In the genomic region with DNA sequence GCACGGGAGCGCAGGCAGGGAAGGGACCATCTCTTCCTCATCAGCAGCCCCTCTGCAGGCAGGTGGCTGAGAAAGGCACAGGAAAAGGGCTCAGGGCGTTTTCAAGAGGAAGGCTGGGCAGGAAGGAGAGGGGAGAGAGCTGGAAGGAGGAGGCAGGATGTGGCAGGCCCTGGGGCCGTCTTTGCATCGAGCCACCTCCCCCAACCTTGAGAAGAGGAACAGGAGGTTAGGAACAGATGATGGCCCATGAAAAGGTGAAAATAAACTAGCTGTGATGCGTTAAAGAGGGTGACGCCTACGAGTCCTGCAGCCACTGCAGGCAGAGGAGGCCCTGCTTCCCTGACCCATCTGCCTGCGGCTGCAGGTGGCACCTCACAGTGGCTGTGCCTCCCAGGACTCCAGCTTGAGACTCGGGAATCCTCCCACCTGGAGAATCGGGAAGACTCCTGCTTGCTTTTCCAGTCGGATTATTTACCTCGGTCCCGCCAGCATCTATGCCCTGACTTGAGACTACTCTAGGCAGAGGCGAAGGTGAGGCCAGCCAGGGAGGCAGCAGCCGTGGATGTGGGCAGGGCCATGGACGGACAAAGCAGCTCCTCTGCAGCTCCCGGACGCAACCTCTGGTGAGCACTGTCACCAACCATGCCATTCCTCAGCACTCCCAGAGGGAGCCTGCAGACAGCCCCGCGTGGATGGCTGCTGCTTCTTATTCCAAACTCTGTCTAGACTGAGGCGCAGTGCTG, we compare ENCODE assay signal across 9 cellular contexts. TPM values are rescaled to one million over a fixed set of nuclear protein-coding genes. Genes with fewer than 3 reads are reported as not detected.
DNase-seq lines count a peak whose midpoint lies in the region; ATAC-seq, FAIRE-seq and TF ChIP-seq lines count a peak whose summit lies in the region.
"Had no signal": no experiment of that assay in that cellular context is flagged by ENCODE, and none has a peak within 500 bp of the region (broad histone marks: within the 10 kb centered on the region; RNA-seq: fewer than 3 reads in every experiment).

No MANE protein-coding gene starts in this region.

- H3K4me1 ChIP-seq in CD8-positive, alpha-beta memory T cell (ENCODE audit: insufficient read depth, low read length) = peaks cover 20% of the 10 kb centered on the region
- no peaks in the 10 kb centered on the region for H3K4me1 ChIP-seq in IMR-90 (ENCODE audit: control insufficient read depth, insufficient read depth, low read length)

- no peak overlapping the region for H4K5ac ChIP-seq in IMR-90 (ENCODE audit: low read depth, low read length)

- no peak overlapping the region for H3K4me2 ChIP-seq in IMR-90 (ENCODE audit: low read depth, low read length)

- dilution Hi-C loops in IMR-90 (cut with HindIII; ENCODE audit: low sequenced_read_pairs, unreplicated experiment) = no loop called here

- H3K14ac ChIP-seq in IMR-90 (replicated peaks; ENCODE audit: low read depth, low read length) = no peak overlapping the region

- H3K27me3 Mint-ChIP-seq in CD8-positive, alpha-beta memory T cell = no peaks in the 10 kb centered on the region
- H3K27me3 Mint-ChIP-seq in central memory CD8-positive, alpha-beta T cell = no peaks in the 10 kb centered on the region

- no peak overlapping the region for H3K27ac ChIP-seq in CD8-positive, alpha-beta memory T cell (ENCODE audit: low read depth, low read length)
- H3K27ac ChIP-seq in IMR-90 (ENCODE audit: insufficient read depth, low read length) = no peak overlapping the region

- no peak overlapping the region for H2BK5ac ChIP-seq in IMR-90 (ENCODE audit: low read depth, low read length, poor library complexity, severe bottlenecking)

- no peak overlapping the region for H3K23ac ChIP-seq in IMR-90 (ENCODE audit: low read depth, low read length)

- no peak overlapping the region for H3K9ac ChIP-seq in IMR-90 (ENCODE audit: low read depth, low read length)

- in situ Hi-C loops in IMR-90 (cut with MboI; ENCODE audit: low sequenced_read_pairs) = no loop called here

- no peak overlapping the region for H2BK15ac ChIP-seq in IMR-90 (ENCODE audit: low read depth, low read length)

- H3K9me3 ChIP-seq in CD8-positive, alpha-beta memory T cell (ENCODE audit: low read length) = no peaks in the 10 kb centered on the region
- no peaks in the 10 kb centered on the region for H3K9me3 ChIP-seq in IMR-90 (ENCODE audit: control insufficient read depth, insufficient read depth, low read length)

- BruUV-seq in IMR-90 (replicated peaks; lab: Mats Ljungman, UMichigan) = no TSS peak

- H3K4me3 Mint-ChIP-seq in CD8-positive, alpha-beta memory T cell = peak overlapping the region in 6 of 7 donors; percentile 21 to 68 (median 52)
- H3K4me3 Mint-ChIP-seq in central memory CD8-positive, alpha-beta T cell = peak overlapping the region; percentile 42
- H3K4me3 Mint-ChIP-seq: neural crest cell had no signal

- peak overlapping the region in 7 of 8 donors; percentile 27 to 90 (median 61) for H3K27ac Mint-ChIP-seq in CD8-positive, alpha-beta memory T cell
- peak overlapping the region; percentile 92 for H3K27ac Mint-ChIP-seq in central memory CD8-positive, alpha-beta T cell (ENCODE audit: low read depth)

- TF ChIP-seq CTCF in GM20000 (IDR thresholded peaks at IDR 0.05; ENCODE audit: extremely low read depth, missing control alignments) = no peak
- TF ChIP-seq CTCF in IMR-90 (conservative IDR thresholded peaks at IDR 0.05; ENCODE audit: low read depth, low read length) = no peak

- TF ChIP-seq POLR2A in IMR-90 (IDR thresholded peaks at IDR 0.05; ENCODE audit: low read depth, low read length) = no peak

- H2BK20ac ChIP-seq in IMR-90 (ENCODE audit: low read depth, low read length) = no peak overlapping the region

- no peaks in the 10 kb centered on the region for H3K36me3 ChIP-seq in CD8-positive, alpha-beta memory T cell (ENCODE audit: insufficient read depth, low read length)
- no peaks in the 10 kb centered on the region for H3K36me3 ChIP-seq in IMR-90 (ENCODE audit: control insufficient read depth, insufficient read depth, low read length)

- no peak for TF ChIP-seq RAD21 in IMR-90 (IDR thresholded peaks at IDR 0.05; ENCODE audit: low read length)

- POLR2A ChIA-PET in CD8-positive, alpha-beta memory T cell (lab: Charles Lee) = no interaction called here
- POLR2A ChIA-PET in IMR-90 (lab: Charles Lee; ENCODE audit: unreplicated experiment) = no interaction called here

- H3K4ac ChIP-seq in IMR-90 (ENCODE audit: low read depth, low read length) = no peak overlapping the region

- ATAC-seq in IMR-90 (ENCODE audit: low read depth) (no peak), GM18861 (IDR thresholded peaks at IDR 0.05; ENCODE audit: unreplicated experiment) (no peak)
- ATAC-seq in central memory CD8-positive, alpha-beta T cell (replicated peaks; ENCODE audit: extremely low read depth, poor library complexity, severe bottlenecking) = no peak

- CTCF ChIA-PET in CD8-positive, alpha-beta memory T cell (lab: Charles Lee) = no interaction called here
- CTCF ChIA-PET in IMR-90 (lab: Yijun Ruan, JAX) = interaction anchor here (0.7 kb wide), 1 partner anchor 9 kb away, joined by 3 read pairs; no protein-coding TSS in a partner anchor

- FAIRE-seq in HTR-8/SVneo (lab: Jason Lieb, UNC) = no peak

- H3K4me3 ChIP-seq in CD8-positive, alpha-beta memory T cell (ENCODE audit: low read length) = peak overlapping the region; percentile 29
- H3K4me3 ChIP-seq in IMR-90 (ENCODE audit: insufficient read depth, low read depth, low read length) = no peak overlapping the region

- H2AFZ ChIP-seq in IMR-90 (replicated peaks; ENCODE audit: low read length, poor library complexity) = no peak overlapping the region

- H4K91ac ChIP-seq in IMR-90 (ENCODE audit: insufficient read depth, low read depth, low read length) = no peak overlapping the region

- no peaks in the 10 kb centered on the region for H3K79me1 ChIP-seq in IMR-90 (ENCODE audit: low read depth in 1 of 2, low read length in 2 of 2)

- no peaks in the 10 kb centered on the region for H3K9me3 Mint-ChIP-seq in CD8-positive, alpha-beta memory T cell
- H3K9me3 Mint-ChIP-seq in central memory CD8-positive, alpha-beta T cell = no peaks in the 10 kb centered on the region
- H3K9me3 Mint-ChIP-seq: neural crest cell had no signal

- intact Hi-C loops in IMR-90 (cut with micrococcal nuclease) = no loop called here

- 61% methylated on average over 7 of the region's 22 CpGs; no CpG with 5 or more reads in 1 of the 2 experiments for WGBS in IMR-90 (ENCODE audit: extremely low coverage in 2 of 2, insufficient read length in 1 of 2), 2 experiments

- DNase-seq in CD8-positive, alpha-beta memory T cell = peak in 2 of 5 donors; percentile 7 to 34
- DNase-seq in GM20000 (ENCODE audit: low spot score) (peak; percentile 23), IMR-90 (no peak), DMS53 treated with DMSO at 0.1 percent for 48 hours (lab: John Stamatoyannopoulos, UW; ENCODE audit: unreplicated experiment) (no peak), HTR-8/SVneo (ENCODE audit: insufficient read length, low spot score) (no peak), HT-29 (ENCODE audit: low spot score) (no peak)
- no peak for DNase-seq in central memory CD8-positive, alpha-beta T cell (ENCODE audit: low spot score in 2 of 2)

- no peak overlapping the region for H3K56ac ChIP-seq in IMR-90 (ENCODE audit: extremely low read depth, insufficient read depth, low read length)

- H3K4me1 Mint-ChIP-seq in CD8-positive, alpha-beta memory T cell = peaks cover 10 to 13% (median 11%) of the 10 kb centered on the region in 3 donors
- H3K4me1 Mint-ChIP-seq in central memory CD8-positive, alpha-beta T cell = peaks cover 12% of the 10 kb centered on the region

- peaks cover 9 to 32% (median 18%) of the 10 kb centered on the region in 3 donors for H3K36me3 Mint-ChIP-seq in CD8-positive, alpha-beta memory T cell
- peaks cover 6% of the 10 kb centered on the region for H3K36me3 Mint-ChIP-seq in central memory CD8-positive, alpha-beta T cell (ENCODE audit: insufficient read depth)

- 0 out of 2 replicates have a peak, but pooled peaks cover under 1% of the 10 kb centered on the region for H3K9me1 ChIP-seq in IMR-90 (ENCODE audit: insufficient read depth, low read length)

- H3K18ac ChIP-seq in IMR-90 (ENCODE audit: low read depth, low read length) = no peak overlapping the region

- H4K20me1 ChIP-seq in IMR-90 (ENCODE audit: insufficient read depth, low read length) = no peaks in the 10 kb centered on the region

- H2AK9ac ChIP-seq in IMR-90 (replicated peaks; ENCODE audit: low read depth, low read length, poor library complexity) = peak overlapping the region; percentile 44

- no peak overlapping the region for H2AK5ac ChIP-seq in IMR-90 (ENCODE audit: low read depth, low read length)

- H3K27me3 ChIP-seq in CD8-positive, alpha-beta memory T cell (ENCODE audit: insufficient read depth, low read length, poor library complexity, severe bottlenecking) = no peaks in the 10 kb centered on the region
- no peaks in the 10 kb centered on the region for H3K27me3 ChIP-seq in IMR-90 (ENCODE audit: control insufficient read depth, insufficient read depth, low read length)

- no peak overlapping the region for H2BK120ac ChIP-seq in IMR-90 (ENCODE audit: low read depth, low read length)

- H4K8ac ChIP-seq in IMR-90 (ENCODE audit: low read depth in 2 of 2, low read length in 2 of 2) = no peak overlapping the region

TF ChIP-seq in IMR-90, 13 proteins besides CTCF, POLR2A, EP300 and RAD21:
- TF ChIP-seq RCOR1 (IDR thresholded peaks at IDR 0.05; ENCODE audit: insufficient replicate concordance, low read length) (no peak), MXI1 (IDR thresholded peaks at IDR 0.05; ENCODE audit: borderline replicate concordance, low read depth, low read length) (no peak), NFE2L2 (IDR thresholded peaks at IDR 0.05; ENCODE audit: low read depth, low read length) (no peak), SMC3 (IDR thresholded peaks at IDR 0.05; ENCODE audit: low read depth, low read length) (no peak), MAFK (IDR thresholded peaks at IDR 0.05; ENCODE audit: low read depth, low read length) (no peak), FOS (IDR thresholded peaks at IDR 0.05; ENCODE audit: low read depth, low read length) (no peak), MAZ (IDR thresholded peaks at IDR 0.05; ENCODE audit: borderline replicate concordance, low read depth, low read length) (no peak)

RNA-seq across cellular contexts. Expression of gene MED10, which starts 18.2 kb away (rescaled TPM):
- 10 to 100 TPM; 58.8 to 66.8 TPM for total RNA-seq in CD8-positive, alpha-beta memory T cell
- polyA plus RNA-seq in CD8-positive, alpha-beta memory T cell = 118 TPM
- total RNA-seq in IMR-90 (2012; rRNA removed) = 9.1 and 15.6 TPM in 2 replicates
- 60.0 and 67.5 TPM in 2 replicates for polyA plus RNA-seq in IMR-90 (2012; rRNA removed)
- 46.6 and 71.9 TPM in 2 replicates for polyA plus RNA-seq in IMR-90 (2012; cell fraction: cytosol; rRNA removed)
- 32.8 and 63.9 TPM in 2 replicates for polyA plus RNA-seq in IMR-90 (2012; cell fraction: nucleus; rRNA removed; ENCODE audit: low replicate concordance)
- 18.5 and 20.1 TPM in 2 replicates for total RNA-seq in HT-29 (2014; rRNA removed; shearing (Covaris generic))
